9 cellular contexts compared by ENCODE assay signal in the genomic region with DNA sequence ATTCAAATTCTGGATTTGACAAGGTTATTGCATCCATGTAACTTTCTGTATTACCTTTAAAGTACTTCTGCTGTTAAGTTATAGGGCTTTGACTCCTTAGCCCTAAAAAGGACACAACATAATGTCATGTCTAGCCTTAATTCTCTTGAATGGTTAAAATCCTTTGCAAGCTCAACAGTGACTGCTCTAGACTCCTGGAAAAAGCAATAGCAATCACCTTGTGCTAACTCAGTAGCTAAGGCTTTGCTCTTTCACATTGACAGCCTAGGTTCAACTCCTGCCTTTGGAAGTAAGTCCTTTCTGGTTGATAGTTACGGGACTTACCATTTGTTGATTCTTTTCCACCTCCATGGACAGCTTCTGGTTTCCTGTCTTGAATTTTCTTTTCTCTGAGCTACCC. TPM values are rescaled to one million over a fixed set of nuclear protein-coding genes. Genes with fewer than 3 reads are reported as not detected.
"Had no signal": no experiment of that assay in that cellular context is flagged by ENCODE, and none has a peak within 500 bp of the region (broad histone marks: within the 10 kb centered on the region; RNA-seq: fewer than 3 reads in every experiment).

No MANE protein-coding gene starts in this region.

- H3K27ac Mint-ChIP-seq: H9 had no signal

- H3K4me2 ChIP-seq: KMS-11 had no signal

- FAIRE-seq: H54, HTR-8/SVneo had no signal

- DNase-seq: GOT3, H9, HCEC 1CT, IMR-90, KBM-7 had no signal

- H3K9ac ChIP-seq: KMS-11 had no signal

- H3K4me3 Mint-ChIP-seq: H9 had no signal

- H3K27ac ChIP-seq: KMS-11 had no signal

RNA-seq across cellular contexts. Expression of gene AKR1D1, which starts 58.3 kb away (rescaled TPM):
- total RNA-seq: HT-29, IMR-90 had no signal
- polyA plus RNA-seq: IMR-90 had no signal
